1 cellular context compared by ENCODE assay signal in the genomic region with DNA sequence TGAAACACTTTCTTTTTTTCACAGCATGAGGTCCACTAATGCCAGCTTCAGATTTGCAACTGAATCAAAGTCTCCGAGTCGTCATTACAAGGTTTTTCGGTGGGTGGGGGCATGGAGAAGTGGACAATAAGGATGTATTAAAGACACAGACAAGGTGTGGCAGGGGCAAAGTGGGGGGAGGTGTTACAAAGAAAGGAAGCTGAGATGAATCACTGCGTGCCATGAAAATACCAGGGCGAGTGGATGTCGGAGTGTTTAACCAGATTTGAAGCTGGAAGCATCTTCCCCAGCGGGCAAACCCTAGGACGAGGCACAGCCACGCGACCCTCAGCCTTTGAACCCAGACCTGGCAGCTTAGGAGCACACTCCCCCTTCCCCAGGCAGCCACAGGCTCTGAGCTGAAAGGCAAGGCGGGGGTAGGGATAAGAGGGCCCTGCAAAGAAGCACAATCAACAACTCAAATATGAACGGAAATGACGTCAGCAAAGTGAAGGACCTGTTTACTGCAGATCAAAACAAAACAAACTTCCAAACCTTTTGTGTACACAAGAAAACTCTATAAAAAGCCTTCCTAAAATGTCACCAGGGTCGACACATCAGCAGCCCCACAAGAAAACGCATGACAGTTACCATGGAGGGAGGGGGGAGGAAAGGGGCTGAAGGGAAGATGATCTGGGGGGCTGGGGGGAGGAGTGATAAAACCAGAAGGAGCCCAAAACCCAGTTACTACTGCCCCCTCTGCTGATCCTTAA.
TF ChIP-seq lines count a peak whose summit lies in the region.

No MANE protein-coding gene starts in this region.

TF ChIP-seq in HepG2, 621 proteins besides CTCF, POLR2A, EP300 and RAD21 (continued from another document and continues in another):
- TF ChIP-seq KDM2A (CRISPR knock-in tag; IDR thresholded peaks at IDR 0.05; ENCODE audit: borderline replicate concordance, low read depth) (peak; percentile 78), HNRNPH1 (optimal IDR thresholded peaks at IDR 0.05; ENCODE audit: low read depth, low read length) (no peak), RXRA (CRISPR knock-in tag; IDR thresholded peaks at IDR 0.05) (0 out of 2 replicates have a peak, but pooled peaks have one; percentile 53), NR2F6 (IDR thresholded peaks at IDR 0.05) (0 out of 2 replicates have a peak, but pooled peaks have one; percentile 42), NR2F6 (CRISPR knock-in tag; IDR thresholded peaks at IDR 0.05) (peak; percentile 64; the same call in 1 of the 2 replicates), ZNF547 (CRISPR knock-in tag; IDR thresholded peaks at IDR 0.05) (peak; percentile 69; the same call in 1 of the 2 replicates), NR2F1 (CRISPR knock-in tag; IDR thresholded peaks at IDR 0.05) (peak in 1 of 2 experiments; percentile 33; a peak in 1 of 4 replicates), YY1 (IDR thresholded peaks at IDR 0.05; ENCODE audit: insufficient read depth, insufficient replicate concordance, low read depth, low read length) (no peak), ZNF350 (CRISPR knock-in tag; IDR thresholded peaks at IDR 0.05; ENCODE audit: borderline replicate concordance, low read depth) (peak; percentile 88; the same call in 1 of the 2 replicates), U2AF1 (optimal IDR thresholded peaks at IDR 0.05; ENCODE audit: low read depth, low read length) (no peak), ZMYM3 (CRISPR knock-in tag; IDR thresholded peaks at IDR 0.05) (peak; percentile 79), ZNF138 (CRISPR knock-in tag; IDR thresholded peaks at IDR 0.05; ENCODE audit: low read depth) (no peak), ZNF292 (CRISPR knock-in tag; IDR thresholded peaks at IDR 0.05; ENCODE audit: borderline replicate concordance, low read depth) (peak; percentile 90), LCORL (IDR thresholded peaks at IDR 0.05) (no peak), LCORL (CRISPR knock-in tag; IDR thresholded peaks at IDR 0.05) (peak; percentile 84; the same call in 1 of the 2 replicates), HMG20A (CRISPR knock-in tag; IDR thresholded peaks at IDR 0.05; ENCODE audit: borderline replicate concordance) (peak; percentile 51), ZNF33A (CRISPR knock-in tag; IDR thresholded peaks at IDR 0.05; ENCODE audit: borderline replicate concordance) (0 out of 2 replicates have a peak, but pooled peaks have one; percentile 65), SOX5 (CRISPR knock-in tag; IDR thresholded peaks at IDR 0.05; ENCODE audit: borderline replicate concordance) (peak; percentile 56; the same call in 1 of the 2 replicates), ZNF296 (CRISPR knock-in tag; conservative IDR thresholded peaks at IDR 0.05) (no peak), EHMT2 (IDR thresholded peaks at IDR 0.05; ENCODE audit: borderline replicate concordance, low read depth, low read length) (no peak), FOXP1 (IDR thresholded peaks at IDR 0.05) (peak; percentile 81), FOXP1 (CRISPR knock-in tag; IDR thresholded peaks at IDR 0.05) (peak; percentile 94), SOX6 (IDR thresholded peaks at IDR 0.05) (no peak), SOX6 (CRISPR knock-in tag; IDR thresholded peaks at IDR 0.05) (peak; percentile 90), ZNF572 (CRISPR knock-in tag; IDR thresholded peaks at IDR 0.05) (no peak), ZNF678 (CRISPR knock-in tag; IDR thresholded peaks at IDR 0.05) (no peak), KLF15 (CRISPR knock-in tag; IDR thresholded peaks at IDR 0.05; ENCODE audit: borderline replicate concordance) (no peak), ZSCAN25 (CRISPR knock-in tag; IDR thresholded peaks at IDR 0.05) (peak; percentile 59; the same call in 1 of the 2 replicates), IRF2 (CRISPR knock-in tag; IDR thresholded peaks at IDR 0.05) (peak; percentile 72; the same call in 1 of the 2 replicates), ADNP (CRISPR knock-in tag; IDR thresholded peaks at IDR 0.05) (no peak), ZNF841 (CRISPR knock-in tag; IDR thresholded peaks at IDR 0.05; ENCODE audit: borderline replicate concordance) (no peak)
- TF ChIP-seq, protein P1, sequence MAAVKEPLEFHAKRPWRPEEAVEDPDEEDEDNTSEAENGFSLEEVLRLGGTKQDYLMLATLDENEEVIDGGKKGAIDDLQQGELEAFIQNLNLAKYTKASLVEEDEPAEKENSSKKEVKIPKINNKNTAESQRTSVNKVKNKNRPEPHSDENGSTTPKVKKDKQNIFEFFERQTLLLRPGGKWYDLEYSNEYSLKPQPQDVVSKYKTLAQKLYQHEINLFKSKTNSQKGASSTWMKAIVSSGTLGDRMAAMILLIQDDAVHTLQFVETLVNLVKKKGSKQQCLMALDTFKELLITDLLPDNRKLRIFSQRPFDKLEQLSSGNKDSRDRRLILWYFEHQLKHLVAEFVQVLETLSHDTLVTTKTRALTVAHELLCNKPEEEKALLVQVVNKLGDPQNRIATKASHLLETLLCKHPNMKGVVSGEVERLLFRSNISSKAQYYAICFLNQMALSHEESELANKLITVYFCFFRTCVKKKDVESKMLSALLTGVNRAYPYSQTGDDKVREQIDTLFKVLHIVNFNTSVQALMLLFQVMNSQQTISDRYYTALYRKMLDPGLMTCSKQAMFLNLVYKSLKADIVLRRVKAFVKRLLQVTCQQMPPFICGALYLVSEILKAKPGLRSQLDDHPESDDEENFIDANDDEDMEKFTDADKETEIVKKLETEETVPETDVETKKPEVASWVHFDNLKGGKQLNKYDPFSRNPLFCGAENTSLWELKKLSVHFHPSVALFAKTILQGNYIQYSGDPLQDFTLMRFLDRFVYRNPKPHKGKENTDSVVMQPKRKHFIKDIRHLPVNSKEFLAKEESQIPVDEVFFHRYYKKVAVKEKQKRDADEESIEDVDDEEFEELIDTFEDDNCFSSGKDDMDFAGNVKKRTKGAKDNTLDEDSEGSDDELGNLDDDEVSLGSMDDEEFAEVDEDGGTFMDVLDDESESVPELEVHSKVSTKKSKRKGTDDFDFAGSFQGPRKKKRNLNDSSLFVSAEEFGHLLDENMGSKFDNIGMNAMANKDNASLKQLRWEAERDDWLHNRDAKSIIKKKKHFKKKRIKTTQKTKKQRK (IDR thresholded peaks at IDR 0.05; ENCODE audit: low read length): no peak
- TF ChIP-seq, protein P2, sequence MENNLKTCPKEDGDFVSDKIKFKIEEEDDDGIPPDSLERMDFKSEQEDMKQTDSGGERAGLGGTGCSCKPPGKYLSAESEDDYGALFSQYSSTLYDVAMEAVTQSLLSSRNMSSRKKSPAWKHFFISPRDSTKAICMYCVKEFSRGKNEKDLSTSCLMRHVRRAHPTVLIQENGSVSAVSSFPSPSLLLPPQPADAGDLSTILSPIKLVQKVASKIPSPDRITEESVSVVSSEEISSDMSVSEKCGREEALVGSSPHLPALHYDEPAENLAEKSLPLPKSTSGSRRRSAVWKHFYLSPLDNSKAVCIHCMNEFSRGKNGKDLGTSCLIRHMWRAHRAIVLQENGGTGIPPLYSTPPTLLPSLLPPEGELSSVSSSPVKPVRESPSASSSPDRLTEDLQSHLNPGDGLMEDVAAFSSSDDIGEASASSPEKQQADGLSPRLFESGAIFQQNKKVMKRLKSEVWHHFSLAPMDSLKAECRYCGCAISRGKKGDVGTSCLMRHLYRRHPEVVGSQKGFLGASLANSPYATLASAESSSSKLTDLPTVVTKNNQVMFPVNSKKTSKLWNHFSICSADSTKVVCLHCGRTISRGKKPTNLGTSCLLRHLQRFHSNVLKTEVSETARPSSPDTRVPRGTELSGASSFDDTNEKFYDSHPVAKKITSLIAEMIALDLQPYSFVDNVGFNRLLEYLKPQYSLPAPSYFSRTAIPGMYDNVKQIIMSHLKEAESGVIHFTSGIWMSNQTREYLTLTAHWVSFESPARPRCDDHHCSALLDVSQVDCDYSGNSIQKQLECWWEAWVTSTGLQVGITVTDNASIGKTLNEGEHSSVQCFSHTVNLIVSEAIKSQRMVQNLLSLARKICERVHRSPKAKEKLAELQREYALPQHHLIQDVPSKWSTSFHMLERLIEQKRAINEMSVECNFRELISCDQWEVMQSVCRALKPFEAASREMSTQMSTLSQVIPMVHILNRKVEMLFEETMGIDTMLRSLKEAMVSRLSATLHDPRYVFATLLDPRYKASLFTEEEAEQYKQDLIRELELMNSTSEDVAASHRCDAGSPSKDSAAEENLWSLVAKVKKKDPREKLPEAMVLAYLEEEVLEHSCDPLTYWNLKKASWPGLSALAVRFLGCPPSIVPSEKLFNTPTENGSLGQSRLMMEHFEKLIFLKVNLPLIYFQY (CRISPR knock-in tag; IDR thresholded peaks at IDR 0.05; ENCODE audit: borderline replicate concordance): no peak; the same call in 1 of the 2 replicates
- TF ChIP-seq, protein P3, sequence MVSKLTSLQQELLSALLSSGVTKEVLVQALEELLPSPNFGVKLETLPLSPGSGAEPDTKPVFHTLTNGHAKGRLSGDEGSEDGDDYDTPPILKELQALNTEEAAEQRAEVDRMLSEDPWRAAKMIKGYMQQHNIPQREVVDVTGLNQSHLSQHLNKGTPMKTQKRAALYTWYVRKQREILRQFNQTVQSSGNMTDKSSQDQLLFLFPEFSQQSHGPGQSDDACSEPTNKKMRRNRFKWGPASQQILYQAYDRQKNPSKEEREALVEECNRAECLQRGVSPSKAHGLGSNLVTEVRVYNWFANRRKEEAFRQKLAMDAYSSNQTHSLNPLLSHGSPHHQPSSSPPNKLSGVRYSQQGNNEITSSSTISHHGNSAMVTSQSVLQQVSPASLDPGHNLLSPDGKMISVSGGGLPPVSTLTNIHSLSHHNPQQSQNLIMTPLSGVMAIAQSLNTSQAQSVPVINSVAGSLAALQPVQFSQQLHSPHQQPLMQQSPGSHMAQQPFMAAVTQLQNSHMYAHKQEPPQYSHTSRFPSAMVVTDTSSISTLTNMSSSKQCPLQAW (CRISPR knock-in tag; IDR thresholded peaks at IDR 0.05): no peak
- TF ChIP-seq, protein P4, sequence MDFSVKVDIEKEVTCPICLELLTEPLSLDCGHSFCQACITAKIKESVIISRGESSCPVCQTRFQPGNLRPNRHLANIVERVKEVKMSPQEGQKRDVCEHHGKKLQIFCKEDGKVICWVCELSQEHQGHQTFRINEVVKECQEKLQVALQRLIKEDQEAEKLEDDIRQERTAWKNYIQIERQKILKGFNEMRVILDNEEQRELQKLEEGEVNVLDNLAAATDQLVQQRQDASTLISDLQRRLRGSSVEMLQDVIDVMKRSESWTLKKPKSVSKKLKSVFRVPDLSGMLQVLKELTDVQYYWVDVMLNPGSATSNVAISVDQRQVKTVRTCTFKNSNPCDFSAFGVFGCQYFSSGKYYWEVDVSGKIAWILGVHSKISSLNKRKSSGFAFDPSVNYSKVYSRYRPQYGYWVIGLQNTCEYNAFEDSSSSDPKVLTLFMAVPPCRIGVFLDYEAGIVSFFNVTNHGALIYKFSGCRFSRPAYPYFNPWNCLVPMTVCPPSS (IDR thresholded peaks at IDR 0.05): no peak
- TF ChIP-seq, protein P5, sequence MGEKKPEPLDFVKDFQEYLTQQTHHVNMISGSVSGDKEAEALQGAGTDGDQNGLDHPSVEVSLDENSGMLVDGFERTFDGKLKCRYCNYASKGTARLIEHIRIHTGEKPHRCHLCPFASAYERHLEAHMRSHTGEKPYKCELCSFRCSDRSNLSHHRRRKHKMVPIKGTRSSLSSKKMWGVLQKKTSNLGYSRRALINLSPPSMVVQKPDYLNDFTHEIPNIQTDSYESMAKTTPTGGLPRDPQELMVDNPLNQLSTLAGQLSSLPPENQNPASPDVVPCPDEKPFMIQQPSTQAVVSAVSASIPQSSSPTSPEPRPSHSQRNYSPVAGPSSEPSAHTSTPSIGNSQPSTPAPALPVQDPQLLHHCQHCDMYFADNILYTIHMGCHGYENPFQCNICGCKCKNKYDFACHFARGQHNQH (CRISPR knock-in tag; IDR thresholded peaks at IDR 0.05): peak; percentile 78
- TF ChIP-seq, protein P6, sequence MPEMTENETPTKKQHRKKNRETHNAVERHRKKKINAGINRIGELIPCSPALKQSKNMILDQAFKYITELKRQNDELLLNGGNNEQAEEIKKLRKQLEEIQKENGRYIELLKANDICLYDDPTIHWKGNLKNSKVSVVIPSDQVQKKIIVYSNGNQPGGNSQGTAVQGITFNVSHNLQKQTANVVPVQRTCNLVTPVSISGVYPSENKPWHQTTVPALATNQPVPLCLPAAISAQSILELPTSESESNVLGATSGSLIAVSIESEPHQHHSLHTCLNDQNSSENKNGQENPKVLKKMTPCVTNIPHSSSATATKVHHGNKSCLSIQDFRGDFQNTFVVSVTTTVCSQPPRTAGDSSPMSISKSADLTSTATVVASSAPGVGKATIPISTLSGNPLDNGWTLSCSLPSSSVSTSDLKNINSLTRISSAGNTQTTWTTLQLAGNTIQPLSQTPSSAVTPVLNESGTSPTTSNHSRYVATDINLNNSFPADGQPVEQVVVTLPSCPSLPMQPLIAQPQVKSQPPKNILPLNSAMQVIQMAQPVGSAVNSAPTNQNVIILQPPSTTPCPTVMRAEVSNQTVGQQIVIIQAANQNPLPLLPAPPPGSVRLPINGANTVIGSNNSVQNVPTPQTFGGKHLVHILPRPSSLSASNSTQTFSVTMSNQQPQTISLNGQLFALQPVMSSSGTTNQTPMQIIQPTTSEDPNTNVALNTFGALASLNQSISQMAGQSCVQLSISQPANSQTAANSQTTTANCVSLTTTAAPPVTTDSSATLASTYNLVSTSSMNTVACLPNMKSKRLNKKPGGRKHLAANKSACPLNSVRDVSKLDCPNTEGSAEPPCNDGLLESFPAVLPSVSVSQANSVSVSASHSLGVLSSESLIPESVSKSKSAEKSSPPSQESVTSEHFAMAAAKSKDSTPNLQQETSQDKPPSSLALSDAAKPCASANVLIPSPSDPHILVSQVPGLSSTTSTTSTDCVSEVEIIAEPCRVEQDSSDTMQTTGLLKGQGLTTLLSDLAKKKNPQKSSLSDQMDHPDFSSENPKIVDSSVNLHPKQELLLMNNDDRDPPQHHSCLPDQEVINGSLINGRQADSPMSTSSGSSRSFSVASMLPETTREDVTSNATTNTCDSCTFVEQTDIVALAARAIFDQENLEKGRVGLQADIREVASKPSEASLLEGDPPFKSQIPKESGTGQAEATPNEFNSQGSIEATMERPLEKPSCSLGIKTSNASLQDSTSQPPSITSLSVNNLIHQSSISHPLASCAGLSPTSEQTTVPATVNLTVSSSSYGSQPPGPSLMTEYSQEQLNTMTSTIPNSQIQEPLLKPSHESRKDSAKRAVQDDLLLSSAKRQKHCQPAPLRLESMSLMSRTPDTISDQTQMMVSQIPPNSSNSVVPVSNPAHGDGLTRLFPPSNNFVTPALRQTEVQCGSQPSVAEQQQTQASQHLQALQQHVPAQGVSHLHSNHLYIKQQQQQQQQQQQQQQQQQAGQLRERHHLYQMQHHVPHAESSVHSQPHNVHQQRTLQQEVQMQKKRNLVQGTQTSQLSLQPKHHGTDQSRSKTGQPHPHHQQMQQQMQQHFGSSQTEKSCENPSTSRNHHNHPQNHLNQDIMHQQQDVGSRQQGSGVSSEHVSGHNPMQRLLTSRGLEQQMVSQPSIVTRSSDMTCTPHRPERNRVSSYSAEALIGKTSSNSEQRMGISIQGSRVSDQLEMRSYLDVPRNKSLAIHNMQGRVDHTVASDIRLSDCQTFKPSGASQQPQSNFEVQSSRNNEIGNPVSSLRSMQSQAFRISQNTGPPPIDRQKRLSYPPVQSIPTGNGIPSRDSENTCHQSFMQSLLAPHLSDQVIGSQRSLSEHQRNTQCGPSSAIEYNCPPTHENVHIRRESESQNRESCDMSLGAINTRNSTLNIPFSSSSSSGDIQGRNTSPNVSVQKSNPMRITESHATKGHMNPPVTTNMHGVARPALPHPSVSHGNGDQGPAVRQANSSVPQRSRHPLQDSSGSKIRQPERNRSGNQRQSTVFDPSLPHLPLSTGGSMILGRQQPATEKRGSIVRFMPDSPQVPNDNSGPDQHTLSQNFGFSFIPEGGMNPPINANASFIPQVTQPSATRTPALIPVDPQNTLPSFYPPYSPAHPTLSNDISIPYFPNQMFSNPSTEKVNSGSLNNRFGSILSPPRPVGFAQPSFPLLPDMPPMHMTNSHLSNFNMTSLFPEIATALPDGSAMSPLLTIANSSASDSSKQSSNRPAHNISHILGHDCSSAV (CRISPR knock-in tag; IDR thresholded peaks at IDR 0.05; ENCODE audit: borderline replicate concordance): no peak
